10 cellular contexts compared by ENCODE assay signal in the genomic region with DNA sequence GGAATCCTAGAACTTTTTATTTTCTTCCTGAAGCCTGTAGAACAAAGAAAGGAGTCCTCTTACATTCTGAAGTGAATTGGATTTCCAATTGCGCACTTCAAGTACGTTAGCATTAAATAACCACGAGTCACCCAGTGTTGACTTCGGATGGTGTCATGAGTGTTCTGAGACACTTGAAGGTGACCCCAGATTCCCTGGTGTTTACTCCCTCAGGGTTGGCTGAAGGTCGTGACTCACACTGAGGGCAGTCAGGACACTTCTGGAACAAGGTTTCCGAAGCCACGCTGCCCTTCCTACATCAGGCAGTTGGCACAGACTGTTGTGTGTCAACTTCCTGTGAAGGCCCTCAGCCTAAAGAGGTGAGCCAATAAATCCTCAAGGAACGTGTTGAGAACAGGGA.
A peak's percentile ranks its signal among the peaks of the same experiment; 100 is the strongest.
DNase-seq lines count a peak whose midpoint lies in the region; ATAC-seq and TF ChIP-seq lines count a peak whose summit lies in the region.
"Had no signal": no experiment of that assay in that cellular context is flagged by ENCODE, and none has a peak within 500 bp of the region (broad histone marks: within the 10 kb centered on the region; RNA-seq: fewer than 3 reads in every experiment).

No MANE protein-coding gene starts in this region.

- DNase-seq in Panc1 (ENCODE audit: low read depth, low spot score) (peak; percentile 7), epithelial cell of proximal tubule (ENCODE audit: low read depth) (peak; percentile 32), vagina (ENCODE audit: extremely low spot score in 2 of 2) (no peak)
- DNase-seq in stimulated activated CD4-positive, alpha-beta T cell treated with anti-CD3 and anti-CD28 coated beads, Interleukin-1b, Interleukin-23, amount 100 ng/mL, for 48 hours, result no peak
- no peak for DNase-seq in effector memory CD4-positive, alpha-beta T cell
- DNase-seq: NCI-H2171 had no signal

- ATAC-seq in Panc1 (no peak), GM19395 (IDR thresholded peaks at IDR 0.05; ENCODE audit: unreplicated experiment) (no peak)
- ATAC-seq: activated naive CD4-positive, alpha-beta T cell treated with anti-CD3 and anti-CD28 coated beads, Interleukin-2, amount 50 U/mL, for 72 hours had no signal

- TF ChIP-seq CTCF in Panc1 (IDR thresholded peaks at IDR 0.05) (no peak), epithelial cell of proximal tubule (conservative IDR thresholded peaks at IDR 0.05; ENCODE audit: low read depth, low read length) (no peak), vagina (IDR thresholded peaks at IDR 0.05) (no peak)

- no TSS peak for BruUV-seq in Panc1 (replicated peaks; lab: Mats Ljungman, UMichigan)

- POLR2A ChIA-PET in Panc1 (lab: Charles Lee), result no interaction called here

- H3K4me3 ChIP-seq in Panc1 (ENCODE audit: low read depth in 2 of 2, low read length in 2 of 2) (no peak overlapping the region), epithelial cell of proximal tubule (ENCODE audit: low read depth, low read length) (no peak overlapping the region), mucosa of rectum (ENCODE audit: low read length in 2 of 2) (no peak overlapping the region), vagina (no peak overlapping the region)
- no peak overlapping the region for H3K4me3 ChIP-seq in effector memory CD4-positive, alpha-beta T cell (ENCODE audit: insufficient read depth, low read depth, low read length, poor library complexity, severe bottlenecking)

- CTCF ChIA-PET in Panc1 (lab: Charles Lee), result no interaction called here

- intact Hi-C loops in Panc1 (cut with micrococcal nuclease; ENCODE audit: unreplicated experiment), result no loop called here
- intact Hi-C loops in vagina (cut with DNase I), result loop anchor here (5.0 kb wide), 1 partner anchor 46 kb away; no protein-coding TSS in a partner anchor

- no peak overlapping the region for H3K27ac ChIP-seq in Panc1 (ENCODE audit: low read length)
- H3K27ac ChIP-seq in mucosa of rectum (ENCODE audit: low read depth in 2 of 2, low read length in 2 of 2), result peak overlapping the region; percentile 56 to 60
- peak overlapping the region; percentile 35 for H3K27ac ChIP-seq in vagina
- no peak overlapping the region for H3K27ac ChIP-seq in effector memory CD4-positive, alpha-beta T cell (ENCODE audit: insufficient read depth, low read length, poor library complexity, severe bottlenecking)
- H3K27ac ChIP-seq: HL-60 had no signal

- H3K4me1 ChIP-seq in Panc1 (ENCODE audit: control insufficient read depth, insufficient read depth, low read length) (no peaks in the 10 kb centered on the region), mucosa of rectum (ENCODE audit: control insufficient read depth in 2 of 2, insufficient read depth in 2 of 2, low read length in 2 of 2) (no peaks in the 10 kb centered on the region), vagina (no peaks in the 10 kb centered on the region)
- H3K4me1 ChIP-seq in effector memory CD4-positive, alpha-beta T cell (ENCODE audit: control insufficient read depth, insufficient read depth, low read length, poor library complexity, severe bottlenecking), result no peaks in the 10 kb centered on the region

- no peaks in the 10 kb centered on the region for H3K36me3 ChIP-seq in Panc1 (ENCODE audit: control insufficient read depth, insufficient read depth, low read length)
- H3K36me3 ChIP-seq in mucosa of rectum (ENCODE audit: control insufficient read depth in 2 of 2, insufficient read depth in 2 of 2, low read length in 2 of 2), result no peaks in the 10 kb centered on the region
- no peaks in the 10 kb centered on the region for H3K36me3 ChIP-seq in vagina
- no peaks in the 10 kb centered on the region for H3K36me3 ChIP-seq in effector memory CD4-positive, alpha-beta T cell (ENCODE audit: control insufficient read depth, insufficient read depth, low read length)

- TF ChIP-seq POLR2A in vagina (IDR thresholded peaks at IDR 0.05), result no peak

- H3K9ac ChIP-seq in mucosa of rectum (ENCODE audit: low read depth in 1 of 2, low read length in 2 of 2), result no peak overlapping the region

- in situ Hi-C loops in Panc1 (cut with HindIII; ENCODE audit: low pct_unique_long_range_greater_than_20kb, low sequenced_read_pairs), result no loop called here

- H3K27me3 ChIP-seq in Panc1 (ENCODE audit: control insufficient read depth, insufficient read depth, low read length) (no peaks in the 10 kb centered on the region), mucosa of rectum (ENCODE audit: control insufficient read depth in 2 of 2, insufficient read depth in 2 of 2, low read length in 2 of 2) (no peaks in the 10 kb centered on the region), vagina (no peaks in the 10 kb centered on the region)
- no peaks in the 10 kb centered on the region for H3K27me3 ChIP-seq in effector memory CD4-positive, alpha-beta T cell (replicated peaks; ENCODE audit: control insufficient read depth, insufficient read depth, low read length, poor library complexity, severe bottlenecking)

- H3K9me3 ChIP-seq in Panc1 (ENCODE audit: control insufficient read depth, insufficient read depth, low read depth, low read length), result no peaks in the 10 kb centered on the region
- peaks cover 0 to 3% of the 10 kb centered on the region in 2 donors for H3K9me3 ChIP-seq in mucosa of rectum (ENCODE audit: control insufficient read depth in 2 of 2, low read length in 2 of 2)
- no peaks in the 10 kb centered on the region for H3K9me3 ChIP-seq in vagina
- H3K9me3 ChIP-seq in effector memory CD4-positive, alpha-beta T cell (ENCODE audit: control insufficient read depth, low read length), result no peaks in the 10 kb centered on the region

Comparison
In these comparisons a context has a peak if more than half of its experiments do, and no peak if none do; other contexts are left out.
1. DNase-seq: peak in Panc1 (single experiment) and epithelial cell of proximal tubule (single experiment); none in vagina (0 of 2), stimulated activated CD4-positive, alpha-beta T cell treated with anti-CD3 and anti-CD28 coated beads, Interleukin-1b, Interleukin-23, amount 100 ng/mL, for 48 hours (single experiment) and effector memory CD4-positive, alpha-beta T cell (0 of 3).
2. H3K27ac ChIP-seq: peak in mucosa of rectum (2 of 2) and vagina (single experiment); none in Panc1 (single experiment) and effector memory CD4-positive, alpha-beta T cell (single experiment).